10 cellular contexts compared by ENCODE assay signal in the genomic region with DNA sequence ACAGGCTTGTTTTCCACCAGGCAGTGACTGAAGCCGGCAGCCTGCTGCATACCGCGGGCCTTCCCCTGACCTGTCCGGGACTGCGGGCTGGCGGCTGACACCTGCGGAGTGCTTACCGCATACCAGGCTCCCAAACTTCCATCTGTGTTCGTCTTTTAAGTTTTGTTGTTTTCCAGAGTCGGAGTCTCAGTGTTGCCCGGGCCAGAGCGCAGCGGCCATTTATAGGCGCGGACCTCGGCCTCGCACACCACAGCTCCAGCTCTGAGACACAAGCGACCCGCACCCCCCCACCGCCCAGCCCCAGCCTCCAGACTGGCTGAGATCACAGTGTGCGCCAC. TPM values are rescaled to one million over a fixed set of nuclear protein-coding genes. Genes with fewer than 3 reads are reported as not detected.
DNase-seq lines count a peak whose midpoint lies in the region; ATAC-seq and TF ChIP-seq lines count a peak whose summit lies in the region.
"Had no signal": no experiment of that assay in that cellular context is flagged by ENCODE, and none has a peak within 500 bp of the region (broad histone marks: within the 10 kb centered on the region; RNA-seq: fewer than 3 reads in every experiment).

No MANE protein-coding gene starts in this region.

- peak overlapping the region; percentile 70; the same call in 1 of the 2 replicates for H3K4me2 ChIP-seq in KMS-11

- no peak overlapping the region for H2AFZ ChIP-seq in KMS-11 (ENCODE audit: low read depth)

- H3K27me3 ChIP-seq in KMS-11 (ENCODE audit: insufficient read depth, low read depth) (no peaks in the 10 kb centered on the region), gastroesophageal sphincter (no peaks in the 10 kb centered on the region)

- H3K9ac ChIP-seq in KMS-11 = no peak overlapping the region

- TF ChIP-seq EP300 in gastroesophageal sphincter (IDR thresholded peaks at IDR 0.05) = no peak

- no peak for ATAC-seq in activated T-cell treated with anti-CD3 and anti-CD28 coated beads, Interleukin-2, amount 50 U/mL, for 4 hours
- no peak for ATAC-seq in gastroesophageal sphincter
- ATAC-seq in stimulated activated naive B cell treated with anti-CD40 and anti-IgM and Interleukin-4, amounts not matched to agents 10 μg/mL and 1 μg/mL and 100 μg/mL, for 72 hours (replicated peaks) = no peak
- no peak for ATAC-seq in GM19351 (IDR thresholded peaks at IDR 0.05; ENCODE audit: unreplicated experiment)

- no peaks in the 10 kb centered on the region for H3K9me3 Mint-ChIP-seq in activated T-cell treated with anti-CD3 and anti-CD28 coated beads, Interleukin-2, amount 50 U/mL, for 4 hours
- no peaks in the 10 kb centered on the region for H3K9me3 Mint-ChIP-seq in stimulated activated naive B cell treated with anti-CD40 and anti-IgM and Interleukin-4, amounts not matched to agents 10 μg/mL and 1 μg/mL and 100 μg/mL, for 72 hours

- no peaks in the 10 kb centered on the region for H3K27me3 Mint-ChIP-seq in activated T-cell treated with anti-CD3 and anti-CD28 coated beads, Interleukin-2, amount 50 U/mL, for 4 hours (ENCODE audit: low read depth)
- no peaks in the 10 kb centered on the region for H3K27me3 Mint-ChIP-seq in stimulated activated naive B cell treated with anti-CD40 and anti-IgM and Interleukin-4, amounts not matched to agents 10 μg/mL and 1 μg/mL and 100 μg/mL, for 72 hours

- TF ChIP-seq CTCF in KMS-11 (conservative IDR thresholded peaks at IDR 0.05; ENCODE audit: low read depth, low read length) (no peak), gastroesophageal sphincter (IDR thresholded peaks at IDR 0.05) (no peak)

- H3K27ac ChIP-seq in KMS-11 (no peak overlapping the region), gastroesophageal sphincter (peak overlapping the region in 3 of 4 donors; percentile 67 to 98 (median 97))

- H3K4me3 ChIP-seq in KMS-11 (IDR thresholded peaks at IDR 0.05; ENCODE audit: insufficient read depth, low read depth, low read length) (no peak overlapping the region), gastroesophageal sphincter (peak overlapping the region in 1 of 2 donors; percentile 99)

- H3K79me2 ChIP-seq in KMS-11 (ENCODE audit: insufficient read depth, low read depth) = peaks cover 15% of the 10 kb centered on the region

- no peak for TF ChIP-seq POLR2A in gastroesophageal sphincter (IDR thresholded peaks at IDR 0.05)

- peak overlapping the region; percentile 59 for H3K27ac Mint-ChIP-seq in stimulated activated naive B cell treated with anti-CD40 and anti-IgM and Interleukin-4, amounts not matched to agents 10 μg/mL and 1 μg/mL and 100 μg/mL, for 72 hours

- no peak for DNase-seq in activated T-cell treated with anti-CD3 and anti-CD28 coated beads, Interleukin-2, amount 50 U/mL, for 4 hours
- no peak for DNase-seq in activated T-cell treated with anti-CD3 and anti-CD28 coated beads, Interleukin-2, amount 50 U/mL, for 1 hour
- DNase-seq in stimulated activated naive B cell treated with anti-CD40 and anti-IgM and Interleukin-4, amounts not matched to agents 10 μg/mL and 1 μg/mL and 100 μg/mL, for 72 hours = no peak
- DNase-seq in NCI-H524 (lab: John Stamatoyannopoulos, UW) (no peak), ureter (ENCODE audit: low spot score) (no peak)
- DNase-seq: NCI-H510A treated with DMSO at 0.1 percent for 48 hours, transverse colon had no signal

- peak overlapping the region; percentile 96 for H3K4me3 Mint-ChIP-seq in activated T-cell treated with anti-CD3 and anti-CD28 coated beads, Interleukin-2, amount 50 U/mL, for 4 hours
- peak overlapping the region; percentile 37 to 89 for H3K4me3 Mint-ChIP-seq in stimulated activated naive B cell treated with anti-CD40 and anti-IgM and Interleukin-4, amounts not matched to agents 10 μg/mL and 1 μg/mL and 100 μg/mL, for 72 hours

- peaks cover 21% of the 10 kb centered on the region for H3K4me1 ChIP-seq in KMS-11 (ENCODE audit: low read depth, poor library complexity, severe bottlenecking)
- H3K4me1 ChIP-seq in gastroesophageal sphincter = peaks cover 0 to 40% (median 3%) of the 10 kb centered on the region in 3 donors

- peaks cover 29% of the 10 kb centered on the region for H3K4me1 Mint-ChIP-seq in activated T-cell treated with anti-CD3 and anti-CD28 coated beads, Interleukin-2, amount 50 U/mL, for 4 hours (ENCODE audit: low read depth)
- peaks cover 15 to 29% of the 10 kb centered on the region in 2 donors for H3K4me1 Mint-ChIP-seq in stimulated activated naive B cell treated with anti-CD40 and anti-IgM and Interleukin-4, amounts not matched to agents 10 μg/mL and 1 μg/mL and 100 μg/mL, for 72 hours

- H3K36me3 Mint-ChIP-seq in activated T-cell treated with anti-CD3 and anti-CD28 coated beads, Interleukin-2, amount 50 U/mL, for 4 hours (ENCODE audit: insufficient read depth) = no peaks in the 10 kb centered on the region
- H3K36me3 Mint-ChIP-seq in stimulated activated naive B cell treated with anti-CD40 and anti-IgM and Interleukin-4, amounts not matched to agents 10 μg/mL and 1 μg/mL and 100 μg/mL, for 72 hours = peaks cover 0 to 7% of the 10 kb centered on the region in 2 donors

- 83% methylated on average over 7 of the region's 21 CpGs; no CpG with 5 or more reads in 1 of the 2 donors for WGBS in gastroesophageal sphincter (ENCODE audit: low coverage in 1 of 2), 2 donors

- H3K9me3 ChIP-seq in gastroesophageal sphincter = no peaks in the 10 kb centered on the region
- H3K9me3 ChIP-seq: transverse colon had no signal

- no peaks in the 10 kb centered on the region for H4K20me1 ChIP-seq in KMS-11 (ENCODE audit: insufficient read depth)

- no peaks in the 10 kb centered on the region for H3K36me3 ChIP-seq in KMS-11 (ENCODE audit: insufficient read depth)
- peaks cover 0 to 5% of the 10 kb centered on the region in 2 donors for H3K36me3 ChIP-seq in gastroesophageal sphincter
- H3K36me3 ChIP-seq: transverse colon had no signal

RNA-seq across cellular contexts. Expression of gene ADARB1, which starts 1.4 kb away (rescaled TPM):
- total RNA-seq in activated T-cell treated with anti-CD3 and anti-CD28 coated beads, Interleukin-2, amount 50 U/mL, for 4 hours = 10 to 100 TPM; 28.1 to 32.9 (median 30.9) TPM
- total RNA-seq in gastroesophageal sphincter (100 to 1,000 TPM; 136 to 228 (median 181) TPM), ureter (23.9 TPM)
